Comparison of ENCODE assay signal across 13 cellular contexts in the genomic region with DNA sequence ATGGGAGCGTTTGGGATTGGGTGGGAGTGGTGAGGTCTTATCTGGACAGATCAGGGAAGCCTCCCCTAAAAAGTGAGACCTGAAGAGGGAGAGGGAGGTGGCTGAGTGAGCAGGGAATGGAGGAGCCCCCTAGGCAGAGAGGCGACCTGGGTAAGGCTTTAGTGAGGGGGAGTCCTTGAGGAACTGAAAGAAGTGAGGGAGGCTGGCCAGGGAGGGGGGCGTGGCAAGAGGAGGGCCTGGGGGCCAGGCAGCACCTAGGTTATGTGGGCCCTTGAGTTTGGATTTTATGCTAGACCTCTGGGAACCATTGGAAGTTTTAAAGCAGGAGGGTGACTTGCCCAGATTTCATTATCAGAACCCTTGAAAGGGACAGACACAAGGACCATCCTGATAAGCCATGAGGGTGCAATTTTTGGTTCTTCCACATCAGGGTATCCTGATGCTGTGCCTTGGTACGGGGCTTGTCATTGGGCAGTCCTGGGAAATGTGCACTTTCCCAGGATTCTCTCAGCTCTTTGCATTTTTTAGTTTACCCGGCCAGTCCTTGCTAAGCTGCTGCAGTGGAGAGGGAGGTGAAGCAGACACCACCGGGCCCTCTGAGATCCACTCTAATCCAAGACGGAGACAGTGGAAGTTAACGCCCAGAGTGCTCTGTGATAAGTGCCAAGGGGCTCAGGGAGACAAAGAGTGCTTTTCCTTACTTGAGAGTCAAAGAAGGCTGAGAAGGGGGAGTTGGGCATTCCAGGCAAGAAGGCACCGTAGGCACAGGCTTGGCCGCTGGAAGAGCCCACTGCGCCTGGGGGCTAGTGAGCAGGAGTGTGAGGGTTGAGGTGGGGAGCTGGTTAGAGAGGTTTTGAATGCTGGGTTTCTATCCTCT. TPM values are rescaled to one million over a fixed set of nuclear protein-coding genes. Genes with fewer than 3 reads are reported as not detected.
DNase-seq lines count a peak whose midpoint lies in the region; TF ChIP-seq lines count a peak whose summit lies in the region.
"Had no signal": no experiment of that assay in that cellular context is flagged by ENCODE, and none has a peak within 500 bp of the region (broad histone marks: within the 10 kb centered on the region; RNA-seq: fewer than 3 reads in every experiment).

No MANE protein-coding gene starts in this region.

- H3K9me3 ChIP-seq in OCI-LY3 (ENCODE audit: insufficient read depth, low read length) (no peaks in the 10 kb centered on the region), mucosa of rectum (ENCODE audit: control insufficient read depth in 2 of 2, low read length in 2 of 2) (no peaks in the 10 kb centered on the region), thyroid gland (no peaks in the 10 kb centered on the region)

- H3K9ac ChIP-seq in OCI-LY3 (ENCODE audit: low read length), result no peak overlapping the region
- peak overlapping the region in 1 of 2 donors; percentile 35 for H3K9ac ChIP-seq in mucosa of rectum (ENCODE audit: low read depth in 1 of 2, low read length in 2 of 2)

- H3K4me1 Mint-ChIP-seq in activated naive CD8-positive, alpha-beta T cell treated with anti-CD3 and anti-CD28 coated beads for 36 hours, result peaks cover 13% of the 10 kb centered on the region
- H3K4me1 Mint-ChIP-seq in glutamatergic neuron (ENCODE audit: low read depth, unreplicated experiment), result peaks cover 9% of the 10 kb centered on the region

- no peaks in the 10 kb centered on the region for H3K79me2 ChIP-seq in OCI-LY3 (ENCODE audit: low read length)

- H4K20me1 ChIP-seq in OCI-LY3 (ENCODE audit: insufficient read depth, low read length), result no peaks in the 10 kb centered on the region

- H3K4me1 ChIP-seq in OCI-LY3 (ENCODE audit: low read length), result peaks cover 17% of the 10 kb centered on the region
- H3K4me1 ChIP-seq in mucosa of rectum (ENCODE audit: control insufficient read depth in 2 of 2, insufficient read depth in 2 of 2, low read length in 2 of 2), result peaks cover 75 to 97% of the 10 kb centered on the region in 2 donors
- H3K4me1 ChIP-seq in thyroid gland, result peaks cover 88 to 100% of the 10 kb centered on the region in 2 donors

- DNase-seq in caudate nucleus (lab: John Stamatoyannopoulos, UW) (no peak), thyroid gland (peak; percentile 63), NCI-H1694 (lab: John Stamatoyannopoulos, UW) (no peak), DMS114 treated with DMSO at 0.1 percent for 48 hours (lab: John Stamatoyannopoulos, UW; ENCODE audit: unreplicated experiment) (no peak), glutamatergic neuron (no peak)
- no peak for DNase-seq in activated naive CD8-positive, alpha-beta T cell treated with anti-CD3 and anti-CD28 coated beads for 36 hours
- DNase-seq: effector CD4-positive, alpha-beta T cell; stimulated activated CD4-positive, alpha-beta T cell treated with anti-CD3 and anti-CD28 coated beads, Interleukin-12 subunit alpha, Interleukin-12 subunit beta, amount 100 ng/mL, for 4 hours; stimulated activated naive CD4-positive, alpha-beta T cell treated with Interleukin-2 at 50 U/mL for 16 hours; T-cell had no signal

- no peak overlapping the region for H3K4me3 ChIP-seq in OCI-LY3 (ENCODE audit: low read length)
- H3K4me3 ChIP-seq in mucosa of rectum (ENCODE audit: low read length in 2 of 2), result no peak overlapping the region
- H3K4me3 ChIP-seq in thyroid gland (replicated peaks in 1 of 3), result no peak overlapping the region

- H3K4me3 Mint-ChIP-seq in activated naive CD8-positive, alpha-beta T cell treated with anti-CD3 and anti-CD28 coated beads for 36 hours, result no peak overlapping the region
- no peak overlapping the region for H3K4me3 Mint-ChIP-seq in glutamatergic neuron (ENCODE audit: unreplicated experiment)
- H3K4me3 Mint-ChIP-seq: activated T-cell treated with anti-CD3 and anti-CD28 coated beads, Interleukin-2, amount 50 U/mL, for 24 hours; T-cell had no signal

- H2AFZ ChIP-seq in OCI-LY3 (ENCODE audit: low read depth, low read length), result no peak overlapping the region

- WGBS in thyroid gland, 2 donors, result 47 to 55% methylated on average over 11 of the region's 11 CpGs

- peak overlapping the region; percentile 42; the same call in 1 of the 2 replicates for H3K4me2 ChIP-seq in OCI-LY3 (ENCODE audit: low read length)

- TF ChIP-seq CTCF in OCI-LY3 (IDR thresholded peaks at IDR 0.05; ENCODE audit: low read depth, low read length) (no peak), thyroid gland (IDR thresholded peaks at IDR 0.05) (no peak), glutamatergic neuron (IDR thresholded peaks at IDR 0.05; ENCODE audit: partially characterized antibody, unreplicated experiment) (no peak)

- H3K36me3 Mint-ChIP-seq in activated naive CD8-positive, alpha-beta T cell treated with anti-CD3 and anti-CD28 coated beads for 36 hours, result no peaks in the 10 kb centered on the region
- H3K36me3 Mint-ChIP-seq in glutamatergic neuron (ENCODE audit: unreplicated experiment), result peaks cover under 1% of the 10 kb centered on the region

- no peaks in the 10 kb centered on the region for H3K9me3 Mint-ChIP-seq in activated naive CD8-positive, alpha-beta T cell treated with anti-CD3 and anti-CD28 coated beads for 36 hours
- peaks cover 2% of the 10 kb centered on the region for H3K9me3 Mint-ChIP-seq in glutamatergic neuron (ENCODE audit: unreplicated experiment)
- H3K9me3 Mint-ChIP-seq: activated T-cell treated with anti-CD3 and anti-CD28 coated beads, Interleukin-2, amount 50 U/mL, for 24 hours; T-cell had no signal

- H3K27ac ChIP-seq in OCI-LY3 (ENCODE audit: low read length), result no peak overlapping the region
- peak overlapping the region; percentile 97 for H3K27ac ChIP-seq in caudate nucleus (ENCODE audit: low read depth, low read length)
- H3K27ac ChIP-seq in mucosa of rectum (ENCODE audit: low read depth in 2 of 2, low read length in 2 of 2), result peak overlapping the region; percentile 90 to 98
- peak overlapping the region; percentile 84 to 95 (median 93) for H3K27ac ChIP-seq in thyroid gland

- no peak overlapping the region for H3K27ac Mint-ChIP-seq in activated naive CD8-positive, alpha-beta T cell treated with anti-CD3 and anti-CD28 coated beads for 36 hours
- H3K27ac Mint-ChIP-seq in glutamatergic neuron (ENCODE audit: unreplicated experiment), result no peak overlapping the region
- H3K27ac Mint-ChIP-seq: activated T-cell treated with anti-CD3 and anti-CD28 coated beads, Interleukin-2, amount 50 U/mL, for 24 hours; T-cell had no signal

- intact Hi-C loops in thyroid gland (cut with DNase I), result no loop called here

- no peak for TF ChIP-seq POLR2A in thyroid gland (IDR thresholded peaks at IDR 0.05)

- no peaks in the 10 kb centered on the region for H3K36me3 ChIP-seq in OCI-LY3 (replicated peaks; ENCODE audit: low read depth, low read length)
- H3K36me3 ChIP-seq in mucosa of rectum (ENCODE audit: control insufficient read depth in 2 of 2, insufficient read depth in 2 of 2, low read length in 2 of 2), result no peaks in the 10 kb centered on the region
- H3K36me3 ChIP-seq in thyroid gland, result no peaks in the 10 kb centered on the region

- H3K27me3 Mint-ChIP-seq in activated naive CD8-positive, alpha-beta T cell treated with anti-CD3 and anti-CD28 coated beads for 36 hours, result no peaks in the 10 kb centered on the region
- peaks cover 16% of the 10 kb centered on the region for H3K27me3 Mint-ChIP-seq in glutamatergic neuron (ENCODE audit: unreplicated experiment)
- H3K27me3 Mint-ChIP-seq: activated T-cell treated with anti-CD3 and anti-CD28 coated beads, Interleukin-2, amount 50 U/mL, for 24 hours; T-cell had no signal

- H3K27me3 ChIP-seq in OCI-LY3 (ENCODE audit: low read depth, low read length), result no peaks in the 10 kb centered on the region
- H3K27me3 ChIP-seq in mucosa of rectum (ENCODE audit: control insufficient read depth in 2 of 2, insufficient read depth in 2 of 2, low read length in 2 of 2), result no peaks in the 10 kb centered on the region
- no peaks in the 10 kb centered on the region for H3K27me3 ChIP-seq in thyroid gland

RNA-seq across cellular contexts. Expression of gene GSN, which starts 16.1 kb away (rescaled TPM):
- 1,000 to 10,000 TPM; 1,151 to 1,624 (median 1,443) TPM for total RNA-seq in thyroid gland
- 1 to 10 TPM; 1.7 to 1.8 TPM for total RNA-seq in activated naive CD8-positive, alpha-beta T cell treated with anti-CD3 and anti-CD28 coated beads for 36 hours
- 11.6 TPM for total RNA-seq in glutamatergic neuron (ENCODE audit: unreplicated experiment)

Comparison
In these comparisons a context has a peak if more than half of its experiments do, and no peak if none do; other contexts are left out.
1. DNase-seq: peak in thyroid gland (2 of 2); none in caudate nucleus (0 of 61), activated naive CD8-positive, alpha-beta T cell treated with anti-CD3 and anti-CD28 coated beads for 36 hours (single experiment), NCI-H1694 (single experiment), DMS114 treated with DMSO at 0.1 percent for 48 hours (single experiment) and glutamatergic neuron (single experiment).
2. RNA of gene GSN, which starts 16.1 kb away (total RNA-seq): 1,151 to 1,624 TPM in thyroid gland; 11.6 TPM in glutamatergic neuron (single experiment) and 1.7 to 1.8 TPM in activated naive CD8-positive, alpha-beta T cell treated with anti-CD3 and anti-CD28 coated beads for 36 hours; every median in the first group is over 10 times any median in the second.